Comparison of ENCODE assay signal across 29 cellular contexts in the genomic region with DNA sequence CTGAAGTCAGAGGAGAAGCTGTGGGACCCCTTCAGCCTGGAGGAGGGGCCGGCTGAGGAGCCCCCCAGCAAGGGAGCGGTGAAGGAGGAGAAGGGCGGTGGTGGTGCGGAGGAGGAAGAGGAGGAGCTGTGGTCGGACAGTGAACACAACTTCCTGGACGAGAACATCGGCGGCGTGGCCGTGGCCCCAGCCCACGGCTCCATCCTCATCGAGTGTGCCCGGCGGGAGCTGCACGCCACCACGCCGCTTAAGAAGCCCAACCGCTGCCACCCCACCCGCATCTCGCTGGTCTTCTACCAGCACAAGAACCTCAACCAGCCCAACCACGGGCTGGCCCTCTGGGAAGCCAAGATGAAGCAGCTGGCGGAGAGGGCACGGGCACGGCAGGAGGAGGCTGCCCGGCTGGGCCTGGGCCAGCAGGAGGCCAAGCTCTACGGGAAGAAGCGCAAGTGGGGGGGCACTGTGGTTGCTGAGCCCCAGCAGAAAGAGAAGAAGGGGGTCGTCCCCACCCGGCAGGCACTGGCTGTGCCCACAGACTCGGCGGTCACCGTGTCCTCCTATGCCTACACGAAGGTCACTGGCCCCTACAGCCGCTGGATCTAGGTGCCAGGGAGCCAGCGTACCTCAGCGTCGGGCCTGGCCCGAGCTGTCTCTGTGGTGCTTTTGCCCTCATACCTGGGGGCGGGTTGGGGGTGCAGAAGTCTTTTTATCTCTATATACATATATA.
"Had no signal": no experiment of that assay in that cellular context is flagged by ENCODE, and none has a peak within 500 bp of the region (broad histone marks: within the 10 kb centered on the region; RNA-seq: fewer than 3 reads in every experiment).

No MANE protein-coding gene starts in this region.

- H3K4me3 Mint-ChIP-seq: activated CD4-positive, alpha-beta T cell treated with anti-CD3 and anti-CD28 coated beads, Interleukin-2, amount 10 ng/mL, durations not matched to agents 24 days and 14 days; activated CD8-positive, alpha-beta T cell treated with anti-CD3 and anti-CD28 coated beads for 36 hours; activated naive CD4-positive, alpha-beta T cell treated with anti-CD3 and anti-CD28 coated beads, Interleukin-2, amount 50 U/mL, for 24 hours; activated naive CD8-positive, alpha-beta T cell treated with anti-CD3 and anti-CD28 coated beads, Interleukin-2, amount 10 ng/mL, durations not matched to agents 7 days and 5 days; activated T-cell treated with anti-CD3 and anti-CD28 coated beads, Interleukin-2, amount 50 U/mL, for 24 hours; T-helper 1 cell treated with Interleukin-12 subunit alpha and Interleukin-12 subunit beta and Interleukin-4 antibody, amounts not matched to agents 30 μg/mL and 1 μg/mL, for 36 hours; T-helper 2 cell treated with Interferon-gamma antibody and Interleukin-4, amounts not matched to agents 5 μg/mL and 100 μg/mL, for 36 hours had no signal

- H3K9me3 ChIP-seq: body of pancreas, breast epithelium, Peyer's patch, SJSA1, SK-N-SH had no signal

- H3K9me3 Mint-ChIP-seq: activated CD4-positive, alpha-beta T cell treated with anti-CD3 and anti-CD28 coated beads, Interleukin-2, amount 10 ng/mL, durations not matched to agents 24 days and 14 days; activated CD8-positive, alpha-beta T cell treated with anti-CD3 and anti-CD28 coated beads for 36 hours; activated naive CD4-positive, alpha-beta T cell treated with anti-CD3 and anti-CD28 coated beads, Interleukin-2, amount 50 U/mL, for 24 hours; activated naive CD8-positive, alpha-beta T cell treated with anti-CD3 and anti-CD28 coated beads, Interleukin-2, amount 10 ng/mL, durations not matched to agents 7 days and 5 days; activated T-cell treated with anti-CD3 and anti-CD28 coated beads, Interleukin-2, amount 50 U/mL, for 24 hours; activated T-helper 2 cell treated with anti-CD3 and anti-CD28 coated beads, Interferon-gamma antibody, Interleukin-2, Interleukin-4, amounts not matched to agents 10 μg/mL and 5 μg/mL and 100 μg/mL, durations not matched to agents 14 hours and 24 hours and 36 hours; T-helper 1 cell treated with Interleukin-12 subunit alpha and Interleukin-12 subunit beta and Interleukin-4 antibody, amounts not matched to agents 30 μg/mL and 1 μg/mL, for 36 hours; T-helper 2 cell treated with Interferon-gamma antibody and Interleukin-4, amounts not matched to agents 5 μg/mL and 100 μg/mL, for 36 hours had no signal

- H3K4me1 Mint-ChIP-seq: activated CD4-positive, alpha-beta T cell treated with anti-CD3 and anti-CD28 coated beads, Interleukin-2, amount 10 ng/mL, durations not matched to agents 24 days and 14 days; activated naive CD8-positive, alpha-beta T cell treated with anti-CD3 and anti-CD28 coated beads, Interleukin-2, amount 10 ng/mL, durations not matched to agents 7 days and 5 days had no signal

- H3K4me3 ChIP-seq: body of pancreas, breast epithelium, Peyer's patch, SJSA1 had no signal

- H3K27ac ChIP-seq: body of pancreas, breast epithelium, Peyer's patch, SJSA1 had no signal

- H3K9ac ChIP-seq: SK-N-SH had no signal

- ATAC-seq: activated CD8-positive, alpha-beta T cell treated with anti-CD3 and anti-CD28 coated beads for 36 hours; body of pancreas; PC-3 had no signal

- H3K27ac Mint-ChIP-seq: activated CD4-positive, alpha-beta T cell treated with anti-CD3 and anti-CD28 coated beads, Interleukin-2, amount 10 ng/mL, durations not matched to agents 24 days and 14 days; activated CD8-positive, alpha-beta T cell treated with anti-CD3 and anti-CD28 coated beads for 36 hours; activated naive CD4-positive, alpha-beta T cell treated with anti-CD3 and anti-CD28 coated beads, Interleukin-2, amount 50 U/mL, for 24 hours; activated naive CD8-positive, alpha-beta T cell treated with anti-CD3 and anti-CD28 coated beads, Interleukin-2, amount 10 ng/mL, durations not matched to agents 7 days and 5 days; activated T-cell treated with anti-CD3 and anti-CD28 coated beads, Interleukin-2, amount 50 U/mL, for 24 hours; activated T-helper 2 cell treated with anti-CD3 and anti-CD28 coated beads, Interferon-gamma antibody, Interleukin-2, Interleukin-4, amounts not matched to agents 10 μg/mL and 5 μg/mL and 100 μg/mL, durations not matched to agents 14 hours and 24 hours and 36 hours; T-helper 1 cell treated with Interleukin-12 subunit alpha and Interleukin-12 subunit beta and Interleukin-4 antibody, amounts not matched to agents 30 μg/mL and 1 μg/mL, for 36 hours; T-helper 2 cell treated with Interferon-gamma antibody and Interleukin-4, amounts not matched to agents 5 μg/mL and 100 μg/mL, for 36 hours had no signal

- FAIRE-seq: astrocyte, TTC549 had no signal

- H3K4me2 ChIP-seq: SK-N-SH had no signal

- H3K27me3 ChIP-seq: body of pancreas, breast epithelium, Peyer's patch, SJSA1 had no signal

- DNase-seq: activated CD4-positive, alpha-beta T cell treated with anti-CD3 and anti-CD28 coated beads, Interleukin-2, amount 10 ng/mL, durations not matched to agents 24 days and 14 days; activated CD4-positive, alpha-beta T cell treated with anti-CD3 and anti-CD28 coated beads, Interleukin-2, amount 50 U/mL, for 4 hours; activated CD8-positive, alpha-beta T cell treated with anti-CD3 and anti-CD28 coated beads for 36 hours; activated gamma-delta T cell; activated naive CD4-positive, alpha-beta T cell treated with Interleukin-2 at 50 U/mL for 16 hours; activated naive CD8-positive, alpha-beta T cell treated with anti-CD3 and anti-CD28 coated beads, Interleukin-2, amount 10 ng/mL, durations not matched to agents 7 days and 5 days; activated T-cell treated with anti-CD3 and anti-CD28 coated beads, Interleukin-2, amount 50 U/mL, for 24 hours; body of pancreas; MM.1S; MV-4-11; NCI-H1092; NCI-H1436 treated with DMSO at 0.1 percent for 48 hours; NCI-H1694 treated with DMSO at 0.1 percent for 48 hours; NCI-H2029; NCI-H345; NCI-H524 treated with DMSO at 0.1 percent for 48 hours; PC-3; Peyer's patch; RPMI8226; SHP77 treated with DMSO at 0.1 percent for 48 hours; SK-N-SH had no signal

- H3K4me1 ChIP-seq: body of pancreas, breast epithelium, Peyer's patch, SJSA1 had no signal

- H3K27me3 Mint-ChIP-seq: activated CD4-positive, alpha-beta T cell treated with anti-CD3 and anti-CD28 coated beads, Interleukin-2, amount 10 ng/mL, durations not matched to agents 24 days and 14 days; activated CD8-positive, alpha-beta T cell treated with anti-CD3 and anti-CD28 coated beads for 36 hours; activated naive CD4-positive, alpha-beta T cell treated with anti-CD3 and anti-CD28 coated beads, Interleukin-2, amount 50 U/mL, for 24 hours; activated naive CD8-positive, alpha-beta T cell treated with anti-CD3 and anti-CD28 coated beads, Interleukin-2, amount 10 ng/mL, durations not matched to agents 7 days and 5 days; activated T-cell treated with anti-CD3 and anti-CD28 coated beads, Interleukin-2, amount 50 U/mL, for 24 hours had no signal
